Comparison of ENCODE assay signal across 1 cellular context in genomic region chr5:149404746-149405549, GRCh38.
TF ChIP-seq lines count a peak whose summit lies in the region.

No MANE protein-coding gene starts in this region.

TF ChIP-seq in HepG2, 621 proteins besides CTCF, POLR2A, EP300 and RAD21 (continues in another document):
- 0 out of 2 replicates have a peak, but pooled peaks have one; percentile 37 for TF ChIP-seq ZSCAN31 (CRISPR knock-in tag; IDR thresholded peaks at IDR 0.05; ENCODE audit: low read depth)
- TF ChIP-seq SMAD3 (CRISPR knock-in tag; IDR thresholded peaks at IDR 0.05): 0 out of 2 replicates have a peak, but pooled peaks have one; percentile 6
- TF ChIP-seq CSRNP2 (CRISPR knock-in tag; conservative IDR thresholded peaks at IDR 0.05; ENCODE audit: low read depth): no peak
- TF ChIP-seq SMYD3 (CRISPR knock-in tag; IDR thresholded peaks at IDR 0.05): no peak
- no peak for TF ChIP-seq ZNF10 (CRISPR knock-in tag; IDR thresholded peaks at IDR 0.05; ENCODE audit: borderline replicate concordance, low read depth)
- TF ChIP-seq TBX2 (CRISPR knock-in tag; IDR thresholded peaks at IDR 0.05; ENCODE audit: borderline replicate concordance): peak; percentile 36; the same call in 1 of the 2 replicates
- no peak for TF ChIP-seq ZNF343 (CRISPR knock-in tag; IDR thresholded peaks at IDR 0.05)
- TF ChIP-seq ZNF687 (CRISPR knock-in tag; IDR thresholded peaks at IDR 0.05): peak; percentile 72
- TF ChIP-seq MYC (CRISPR knock-in tag; IDR thresholded peaks at IDR 0.05; ENCODE audit: borderline replicate concordance): peak; percentile 20; the same call in 1 of the 2 replicates
- TF ChIP-seq HMGXB4 (CRISPR knock-in tag; IDR thresholded peaks at IDR 0.05; ENCODE audit: borderline replicate concordance in 1 of 2, low read depth in 1 of 2): 0 out of 4 replicates have a peak, but pooled peaks of 1 of the 2 experiments have one; percentile 11
- no peak for TF ChIP-seq TBL1XR1 (IDR thresholded peaks at IDR 0.05; ENCODE audit: borderline replicate concordance, low read length, partially characterized antibody)
- 0 out of 2 replicates have a peak, but pooled peaks have one; percentile 30 for TF ChIP-seq MED1 (CRISPR knock-in tag; IDR thresholded peaks at IDR 0.05)
- TF ChIP-seq TRAFD1 (CRISPR knock-in tag; IDR thresholded peaks at IDR 0.05; ENCODE audit: borderline replicate concordance): 0 out of 2 replicates have a peak, but pooled peaks have one; percentile 21
- TF ChIP-seq THAP7 (CRISPR knock-in tag; IDR thresholded peaks at IDR 0.05): no peak
- 0 out of 2 replicates have a peak, but pooled peaks have one; percentile 9 for TF ChIP-seq ZNF557 (CRISPR knock-in tag; IDR thresholded peaks at IDR 0.05)
- 0 out of 2 replicates have a peak, but pooled peaks have one; percentile 38 for TF ChIP-seq ZNF747 (CRISPR knock-in tag; IDR thresholded peaks at IDR 0.05; ENCODE audit: borderline replicate concordance)
- peak; percentile 93; the same call in 1 of the 2 replicates for TF ChIP-seq ZNF614 (CRISPR knock-in tag; IDR thresholded peaks at IDR 0.05; ENCODE audit: borderline replicate concordance)
- no peak for TF ChIP-seq ZFP1 (CRISPR knock-in tag; IDR thresholded peaks at IDR 0.05)
- 0 out of 2 replicates have a peak, but pooled peaks have one; percentile 35 for TF ChIP-seq MTERF4 (CRISPR knock-in tag; IDR thresholded peaks at IDR 0.05)
- 0 out of 2 replicates have a peak, but pooled peaks have one; percentile 46 for TF ChIP-seq ZNF788 (CRISPR knock-in tag; IDR thresholded peaks at IDR 0.05; ENCODE audit: borderline replicate concordance)
- TF ChIP-seq TIGD3 (CRISPR knock-in tag; IDR thresholded peaks at IDR 0.05; ENCODE audit: borderline replicate concordance): no peak
- no peak for TF ChIP-seq SP1 (IDR thresholded peaks at IDR 0.05)
- no peak for TF ChIP-seq SP1 (CRISPR knock-in tag; IDR thresholded peaks at IDR 0.05)
- 0 out of 2 replicates have a peak, but pooled peaks have one; percentile 11 for TF ChIP-seq GABPB1 (CRISPR knock-in tag; IDR thresholded peaks at IDR 0.05)
- TF ChIP-seq WIZ (CRISPR knock-in tag; IDR thresholded peaks at IDR 0.05): no peak
- TF ChIP-seq ZNF691 (CRISPR knock-in tag; IDR thresholded peaks at IDR 0.05; ENCODE audit: borderline replicate concordance, low read depth): 0 out of 2 replicates have a peak, but pooled peaks have one; percentile 8
- no peak for TF ChIP-seq USF2 (IDR thresholded peaks at IDR 0.05; ENCODE audit: low read depth, low read length)
- peak; percentile 31; the same call in 1 of the 2 replicates for TF ChIP-seq USF2 (CRISPR knock-in tag; IDR thresholded peaks at IDR 0.05; ENCODE audit: borderline replicate concordance)
- TF ChIP-seq ZNF460 (CRISPR knock-in tag; IDR thresholded peaks at IDR 0.05; ENCODE audit: borderline replicate concordance): no peak
- TF ChIP-seq YY1 (IDR thresholded peaks at IDR 0.05; ENCODE audit: insufficient read depth, insufficient replicate concordance, low read depth, low read length): no peak
- 0 out of 2 replicates have a peak, but pooled peaks have one; percentile 27 for TF ChIP-seq HNF1B (CRISPR knock-in tag; IDR thresholded peaks at IDR 0.05)
- TF ChIP-seq ZNF501 (CRISPR knock-in tag; IDR thresholded peaks at IDR 0.05): 0 out of 2 replicates have a peak, but pooled peaks have one; percentile 19
- TF ChIP-seq THAP9 (CRISPR knock-in tag; IDR thresholded peaks at IDR 0.05; ENCODE audit: borderline replicate concordance): peak; percentile 57; the same call in 1 of the 2 replicates
- TF ChIP-seq GATAD2A (CRISPR knock-in tag; IDR thresholded peaks at IDR 0.05): peak; percentile 38; the same call in 1 of the 2 replicates
- TF ChIP-seq ZNF564 (CRISPR knock-in tag; IDR thresholded peaks at IDR 0.05): 0 out of 2 replicates have a peak, but pooled peaks have one; percentile 31
- no peak for TF ChIP-seq JUN (CRISPR knock-in tag; IDR thresholded peaks at IDR 0.05)
